ENCODE assay signal across 20 cellular contexts in genomic region chr22:18577090-18577818, GRCh38. TPM values are rescaled to one million over a fixed set of nuclear protein-coding genes. Genes with fewer than 3 reads are reported as not detected.
DNase-seq lines count a peak whose midpoint lies in the region; ATAC-seq, FAIRE-seq and TF ChIP-seq lines count a peak whose summit lies in the region.
"Not testable (repeated sequence)": the region's sequence is repeated elsewhere in the genome, so short reads cannot be mapped to it uniquely, and the experiment has no call there.
"Had no signal": no experiment of that assay in that cellular context is flagged by ENCODE, and none has a peak within 500 bp of the region (broad histone marks: within the 10 kb centered on the region; RNA-seq: fewer than 3 reads in every experiment).

No MANE protein-coding gene starts in this region.

- TF ChIP-seq CTCF in Panc1 (IDR thresholded peaks at IDR 0.05); HepG2 (CRISPR knock-in tag; IDR thresholded peaks at IDR 0.05): not testable (repeated sequence)

- not testable (repeated sequence) for H3K9ac ChIP-seq in HepG2 (ENCODE audit: insufficient read depth, low read depth, low read length)

- FAIRE-seq in HepG2 (lab: Jason Lieb, UNC) = not testable (repeated sequence)

- not testable (repeated sequence) for H3K4me1 ChIP-seq in Panc1 (ENCODE audit: control insufficient read depth, insufficient read depth, low read length); HepG2 (ENCODE audit: insufficient read depth, low read length); aorta (ENCODE audit: control insufficient read depth in 1 of 2, insufficient read depth in 2 of 2, low read length in 2 of 2)

- not testable (repeated sequence) for H3K36me3 ChIP-seq in Panc1 (ENCODE audit: control insufficient read depth, insufficient read depth, low read length); HepG2 (replicated peaks in 1 of 2; ENCODE audit: control insufficient read depth in 1 of 2, insufficient read depth in 2 of 2, low read length in 2 of 2); aorta (ENCODE audit: control insufficient read depth in 1 of 2, insufficient read depth in 2 of 2, low read length in 1 of 2)

- H3K4me2 ChIP-seq in HepG2 (ENCODE audit: low read depth, low read length) = not testable (repeated sequence)

- DNase-seq in Panc1 (ENCODE audit: low read depth, low spot score); activated naive CD4-positive, alpha-beta T cell treated with anti-CD3 and anti-CD28 coated beads, Interleukin-2, amount 50 U/mL, for 72 hours (ENCODE audit: low spot score in 2 of 2); HepG2 (ENCODE audit: low spot score); aorta: not testable (repeated sequence)

- not testable (repeated sequence) for H4K20me1 ChIP-seq in HepG2 (ENCODE audit: insufficient read depth, low read length)

- not testable (repeated sequence) for H3K27ac Mint-ChIP-seq in activated naive CD4-positive, alpha-beta T cell treated with anti-CD3 and anti-CD28 coated beads, Interleukin-2, amount 50 U/mL, for 72 hours

- H3K27ac ChIP-seq in Panc1 (ENCODE audit: low read length); HepG2 (ENCODE audit: extremely low read length, insufficient read depth, low read length); aorta (ENCODE audit: low read depth in 1 of 2, low read length in 2 of 2): not testable (repeated sequence)

- in situ Hi-C loops in Panc1 (cut with HindIII; ENCODE audit: low pct_unique_long_range_greater_than_20kb, low sequenced_read_pairs); HepG2 (cut with HindIII; ENCODE audit: extremely low pct_ligation_motif_present, low pct_unique_long_range_greater_than_20kb): not testable (repeated sequence)

- POLR2A ChIA-PET in Panc1 (lab: Charles Lee); HepG2 (lab: Yijun Ruan, JAX): not testable (repeated sequence)

- not testable (repeated sequence) for TF ChIP-seq POLR2A in HepG2 (IDR thresholded peaks at IDR 0.05; ENCODE audit: insufficient read depth in 1 of 2, low read depth in 2 of 2, low read length in 2 of 2)

- ATAC-seq in GM18909 (IDR thresholded peaks at IDR 0.05; ENCODE audit: poor library complexity, unreplicated experiment) = peak; percentile 33
- peak; percentile 27 for ATAC-seq in GM21423 (IDR thresholded peaks at IDR 0.05; ENCODE audit: unreplicated experiment)
- peak; percentile 47 for ATAC-seq in HG02763 (IDR thresholded peaks at IDR 0.05; ENCODE audit: unreplicated experiment)
- peak; percentile 30 for ATAC-seq in HG03175 (IDR thresholded peaks at IDR 0.05; ENCODE audit: unreplicated experiment)
- 0 out of 2 replicates have a peak, but pooled peaks have one; percentile 15 for ATAC-seq in Panc1
- ATAC-seq in activated naive CD4-positive, alpha-beta T cell treated with anti-CD3 and anti-CD28 coated beads, Interleukin-2, amount 50 U/mL, for 72 hours = peak; percentile 30 to 46
- ATAC-seq in HepG2 = peak; percentile 2; the same call in 1 of the 3 replicates
- peak; percentile 63 for ATAC-seq in aorta (ENCODE audit: low FRiP score)

- not testable (repeated sequence) for H3K4me3 ChIP-seq in Panc1 (ENCODE audit: low read depth in 2 of 2, low read length in 2 of 2); HepG2 (replicated peaks in 1 of 3; ENCODE audit: insufficient read depth in 1 of 3, low read depth in 2 of 3, low read length in 3 of 3); aorta (ENCODE audit: low read length in 2 of 2)

- WGBS in HepG2 (ENCODE audit: low lambda C conversion rate) = no CpG with 5 or more reads among the region's 88 CpGs
- no CpG with 5 or more reads among the region's 88 CpGs for WGBS in aorta, 2 donors

- not testable (repeated sequence) for H3K9me3 ChIP-seq in Panc1 (ENCODE audit: control insufficient read depth, insufficient read depth, low read depth, low read length); HepG2 (ENCODE audit: low read length); aorta (ENCODE audit: control insufficient read depth, low read length)

- H3K36me3 Mint-ChIP-seq in activated naive CD4-positive, alpha-beta T cell treated with anti-CD3 and anti-CD28 coated beads, Interleukin-2, amount 50 U/mL, for 72 hours = not testable (repeated sequence)

- not testable (repeated sequence) for H2AFZ ChIP-seq in HepG2 (ENCODE audit: low read length)

- not testable (repeated sequence) for BruUV-seq in Panc1 (replicated peaks; lab: Mats Ljungman, UMichigan); HepG2 (replicated peaks; lab: Mats Ljungman, UMichigan)

- TF ChIP-seq EP300 in HepG2 (IDR thresholded peaks at IDR 0.05; ENCODE audit: low read depth in 2 of 2, low read length in 2 of 2); HepG2 (CRISPR knock-in tag; IDR thresholded peaks at IDR 0.05; ENCODE audit: borderline replicate concordance): not testable (repeated sequence)

- intact Hi-C loops in Panc1 (cut with micrococcal nuclease; ENCODE audit: unreplicated experiment); HepG2 (cut with micrococcal nuclease; ENCODE audit: unreplicated experiment); aorta (cut with DNase I): not testable (repeated sequence)

- H3K79me2 ChIP-seq in HepG2 (ENCODE audit: insufficient read depth, low read length) = not testable (repeated sequence)

- not testable (repeated sequence) for H3K27me3 ChIP-seq in Panc1 (ENCODE audit: control insufficient read depth, insufficient read depth, low read length); HepG2 (ENCODE audit: control insufficient read depth in 1 of 2, insufficient read depth in 2 of 2, low read length in 2 of 2); aorta (ENCODE audit: control insufficient read depth in 1 of 2, insufficient read depth in 2 of 2, low read length in 1 of 2)

- CTCF ChIA-PET in Panc1 (lab: Charles Lee); HepG2 (lab: Yijun Ruan, JAX; ENCODE audit: low intra/inter-chr PET ratio, low total read pairs): not testable (repeated sequence)

- not testable (repeated sequence) for TF ChIP-seq RAD21 in HepG2 (CRISPR knock-in tag; IDR thresholded peaks at IDR 0.05)

- not testable (repeated sequence) for H3K9me3 Mint-ChIP-seq in activated naive CD4-positive, alpha-beta T cell treated with anti-CD3 and anti-CD28 coated beads, Interleukin-2, amount 50 U/mL, for 72 hours

RNA-seq across cellular contexts. Expression of gene RIMBP3, which starts 34.5 kb away (rescaled TPM):
- total RNA-seq in Panc1 (2021; ENCODE audit: unreplicated experiment) = 1.5 TPM
- polyA plus RNA-seq in Panc1 (2012; ENCODE audit: insufficient read length) = 0.40 TPM
- total RNA-seq in activated naive CD4-positive, alpha-beta T cell treated with anti-CD3 and anti-CD28 coated beads, Interleukin-2, amount 50 U/mL, for 72 hours = under 1 TPM; 0.09 to 0.66 TPM
- 0.38 and 0.41 TPM in 2 replicates for total RNA-seq in HepG2 (2016; rRNA removed; fragmentation: Illumina TruSeq; extraction: Trizol)
- not detected in 2 replicates for total RNA-seq in HepG2 (2016; cell fraction: cytosol; rRNA removed; fragmentation: Illumina TruSeq; extraction: Trizol; ENCODE audit: low read depth)
- 0.16 and 0.28 TPM in 2 replicates for total RNA-seq in HepG2 (2016; cell fraction: insoluble cytoplasmic fraction; rRNA removed; fragmentation: Illumina TruSeq; extraction: Trizol)
- 0.10 and 0.12 TPM in 2 replicates for total RNA-seq in HepG2 (2016; cell fraction: membrane; rRNA removed; fragmentation: Illumina TruSeq; extraction: Trizol)
- 0.19 and 0.22 TPM in 2 replicates for total RNA-seq in HepG2 (2016; cell fraction: nucleus; rRNA removed; fragmentation: Illumina TruSeq; extraction: Trizol)
- polyA plus RNA-seq in HepG2 (2011; rRNA removed) = 0.05 and 0.08 TPM in 2 replicates
- polyA plus RNA-seq in HepG2 (2011; cell fraction: cytosol; rRNA removed) = 0.03 and 0.04 TPM in 2 replicates
- polyA plus RNA-seq in HepG2 (2011; cell fraction: nucleus; rRNA removed) = 0.02 and 0.06 TPM in 2 replicates
- 0.04 TPM in 1 of 2 replicates, not detected in the other for polyA plus RNA-seq in HepG2 (2012)
- polyA plus RNA-seq in HepG2 (2016; cell fraction: cytosol; fragmentation: Illumina TruSeq; extraction: Trizol; ENCODE audit: low read depth) = 0.02 TPM in 1 of 2 replicates, not detected in the other
- 0.15 TPM in 1 of 2 replicates, not detected in the other for polyA plus RNA-seq in HepG2 (2016; cell fraction: insoluble cytoplasmic fraction; fragmentation: Illumina TruSeq; extraction: Trizol; ENCODE audit: low read depth)
- not detected in 2 replicates for polyA plus RNA-seq in HepG2 (2016; cell fraction: membrane; fragmentation: Illumina TruSeq; extraction: Trizol; ENCODE audit: low read depth)
- 0.17 and 0.19 TPM in 2 replicates for polyA plus RNA-seq in HepG2 (2016; cell fraction: nucleus; fragmentation: Illumina TruSeq; extraction: Trizol; ENCODE audit: insufficient read depth, low read depth)
- polyA minus RNA-seq in HepG2 (2011; rRNA and poly(A)+ RNA removed; ENCODE audit: low replicate concordance) = 0.40 and 1.8 TPM in 2 replicates
- 0.18 TPM in 1 of 2 replicates, not detected in the other for polyA minus RNA-seq in HepG2 (2011; cell fraction: cytosol; rRNA and poly(A)+ RNA removed)
- polyA minus RNA-seq in HepG2 (2011; cell fraction: nucleus; rRNA and poly(A)+ RNA removed) = 0.13 and 0.25 TPM in 2 replicates
- 1 to 10 TPM in 1 of 2 donors, under 1 TPM in 1; 0.06 to 1.7 TPM for total RNA-seq in aorta
- under 1 TPM in 1 of 2 donors, not detected in 1; 0.20 TPM for polyA plus RNA-seq in aorta

RNA-seq across cellular contexts. Expression of gene TMEM191B, which starts 49.7 kb away (rescaled TPM):
- total RNA-seq in Panc1 (2021; ENCODE audit: unreplicated experiment) (3.7 TPM), HepG2 (2016; rRNA removed; fragmentation: Illumina TruSeq; extraction: Trizol) (1.4 and 3.0 TPM in 2 replicates), aorta (not detected)
- 7.3 TPM for polyA plus RNA-seq in Panc1 (2012; ENCODE audit: insufficient read length)
- total RNA-seq in activated naive CD4-positive, alpha-beta T cell treated with anti-CD3 and anti-CD28 coated beads, Interleukin-2, amount 50 U/mL, for 72 hours = 1 to 10 TPM; 1.3 to 1.9 TPM
- 3.5 TPM in 1 of 2 replicates, not detected in the other for total RNA-seq in HepG2 (2016; cell fraction: cytosol; rRNA removed; fragmentation: Illumina TruSeq; extraction: Trizol; ENCODE audit: low read depth)
- 2.7 and 3.0 TPM in 2 replicates for total RNA-seq in HepG2 (2016; cell fraction: insoluble cytoplasmic fraction; rRNA removed; fragmentation: Illumina TruSeq; extraction: Trizol)
- total RNA-seq in HepG2 (2016; cell fraction: membrane; rRNA removed; fragmentation: Illumina TruSeq; extraction: Trizol) = 1.4 and 2.3 TPM in 2 replicates
- total RNA-seq in HepG2 (2016; cell fraction: nucleus; rRNA removed; fragmentation: Illumina TruSeq; extraction: Trizol) = 1.4 and 2.0 TPM in 2 replicates
- polyA plus RNA-seq in HepG2 (2011; rRNA removed) (5.6 and 7.3 TPM in 2 replicates), aorta (1 to 10 TPM in 1 of 2 donors, not detected in 1; 3.8 TPM)
- polyA plus RNA-seq in HepG2 (2011; cell fraction: cytosol; rRNA removed) = 6.6 and 8.3 TPM in 2 replicates
- 70.1 and 73.5 TPM in 2 replicates for polyA plus RNA-seq in HepG2 (2011; cell fraction: nucleus; rRNA removed)
- polyA plus RNA-seq in HepG2 (2012) = 3.3 and 5.8 TPM in 2 replicates
- polyA plus RNA-seq in HepG2 (2016; cell fraction: cytosol; fragmentation: Illumina TruSeq; extraction: Trizol; ENCODE audit: low read depth) = 2.3 and 2.4 TPM in 2 replicates
- 2.1 and 3.1 TPM in 2 replicates for polyA plus RNA-seq in HepG2 (2016; cell fraction: insoluble cytoplasmic fraction; fragmentation: Illumina TruSeq; extraction: Trizol; ENCODE audit: low read depth)
- polyA plus RNA-seq in HepG2 (2016; cell fraction: membrane; fragmentation: Illumina TruSeq; extraction: Trizol; ENCODE audit: low read depth) = 0.71 and 3.2 TPM in 2 replicates
- polyA plus RNA-seq in HepG2 (2016; cell fraction: nucleus; fragmentation: Illumina TruSeq; extraction: Trizol; ENCODE audit: insufficient read depth, low read depth) = 8.1 and 9.2 TPM in 2 replicates
- 2.3 TPM in 1 of 2 replicates, not detected in the other for polyA minus RNA-seq in HepG2 (2011; rRNA and poly(A)+ RNA removed; ENCODE audit: low replicate concordance)
- 4.6 and 6.6 TPM in 2 replicates for polyA minus RNA-seq in HepG2 (2011; cell fraction: cytosol; rRNA and poly(A)+ RNA removed)
- 1.9 and 2.0 TPM in 2 replicates for polyA minus RNA-seq in HepG2 (2011; cell fraction: nucleus; rRNA and poly(A)+ RNA removed)
- total RNA-seq: Daoy; smooth muscle cell; T-helper 2 cell treated with Interferon-gamma antibody and Interleukin-4, amounts not matched to agents 100 ng/mL and 5 ng/mL, for 36 hours had no signal
- polyA plus RNA-seq: IgD-negative memory B cell had no signal

RNA-seq across cellular contexts. Expression of gene GGTLC3, which starts 59.3 kb away (rescaled TPM):
- not detected for total RNA-seq in Panc1 (2021; ENCODE audit: unreplicated experiment)
- not detected for polyA plus RNA-seq in Panc1 (2012; ENCODE audit: insufficient read length)
- not detected for total RNA-seq in activated naive CD4-positive, alpha-beta T cell treated with anti-CD3 and anti-CD28 coated beads, Interleukin-2, amount 50 U/mL, for 72 hours
- total RNA-seq in HepG2 (2016; rRNA removed; fragmentation: Illumina TruSeq; extraction: Trizol) = not detected in 2 replicates
- total RNA-seq in HepG2 (2016; cell fraction: cytosol; rRNA removed; fragmentation: Illumina TruSeq; extraction: Trizol; ENCODE audit: low read depth) = not detected in 2 replicates
- total RNA-seq in HepG2 (2016; cell fraction: insoluble cytoplasmic fraction; rRNA removed; fragmentation: Illumina TruSeq; extraction: Trizol) = not detected in 2 replicates
- not detected in 2 replicates for total RNA-seq in HepG2 (2016; cell fraction: membrane; rRNA removed; fragmentation: Illumina TruSeq; extraction: Trizol)
- total RNA-seq in HepG2 (2016; cell fraction: nucleus; rRNA removed; fragmentation: Illumina TruSeq; extraction: Trizol) = not detected in 2 replicates
- 0.12 and 0.22 TPM in 2 replicates for polyA plus RNA-seq in HepG2 (2011; rRNA removed)
- polyA plus RNA-seq in HepG2 (2011; cell fraction: cytosol; rRNA removed) = 0.17 TPM in 1 of 2 replicates, not detected in the other
- polyA plus RNA-seq in HepG2 (2011; cell fraction: nucleus; rRNA removed) = 0.66 and 0.74 TPM in 2 replicates
- not detected in 2 replicates for polyA plus RNA-seq in HepG2 (2012)
- polyA plus RNA-seq in HepG2 (2016; cell fraction: cytosol; fragmentation: Illumina TruSeq; extraction: Trizol; ENCODE audit: low read depth) = not detected in 2 replicates
- polyA plus RNA-seq in HepG2 (2016; cell fraction: insoluble cytoplasmic fraction; fragmentation: Illumina TruSeq; extraction: Trizol; ENCODE audit: low read depth) = not detected in 2 replicates
- polyA plus RNA-seq in HepG2 (2016; cell fraction: membrane; fragmentation: Illumina TruSeq; extraction: Trizol; ENCODE audit: low read depth) = not detected in 2 replicates
- not detected in 2 replicates for polyA plus RNA-seq in HepG2 (2016; cell fraction: nucleus; fragmentation: Illumina TruSeq; extraction: Trizol; ENCODE audit: insufficient read depth, low read depth)
- not detected in 2 replicates for polyA minus RNA-seq in HepG2 (2011; rRNA and poly(A)+ RNA removed; ENCODE audit: low replicate concordance)
- not detected in 2 replicates for polyA minus RNA-seq in HepG2 (2011; cell fraction: cytosol; rRNA and poly(A)+ RNA removed)
- polyA minus RNA-seq in HepG2 (2011; cell fraction: nucleus; rRNA and poly(A)+ RNA removed) = not detected in 2 replicates
- not detected for total RNA-seq in aorta
- polyA plus RNA-seq in aorta = not detected
- total RNA-seq: activated CD8-positive, alpha-beta memory T cell treated with anti-CD3 and anti-CD28 coated beads for 36 hours; activated T-helper 2 cell treated with anti-CD3 and anti-CD28 coated beads, Interferon-gamma antibody, Interleukin-2, Interleukin-4, amounts not matched to agents 10 μg/mL and 5 μg/mL and 100 μg/mL, durations not matched to agents 14 hours and 24 hours and 36 hours; Daoy; dermis microvascular lymphatic vessel endothelial cell; kidney epithelial cell; OCI-LY7; pulmonary artery endothelial cell; smooth muscle cell; suprapubic skin; T-helper 2 cell treated with Interferon-gamma antibody and Interleukin-4, amounts not matched to agents 100 ng/mL and 5 ng/mL, for 36 hours had no signal
- polyA plus RNA-seq: adipose tissue, IgD-negative memory B cell, smooth muscle cell had no signal

Comparison
In these comparisons a context has a peak if more than half of its experiments do, and no peak if none do; other contexts are left out.
1. ATAC-seq: peak in every context shown above with its lines; median percentile 63 in aorta; 47 in HG02763; 38 in activated naive CD4-positive, alpha-beta T cell treated with anti-CD3 and anti-CD28 coated beads, Interleukin-2, amount 50 U/mL, for 72 hours; 33 in GM18909; 30 in HG03175; 27 in GM21423; 15 in Panc1; 2 in HepG2.